Comparison of ENCODE assay signal across 22 cellular contexts in the genomic region with DNA sequence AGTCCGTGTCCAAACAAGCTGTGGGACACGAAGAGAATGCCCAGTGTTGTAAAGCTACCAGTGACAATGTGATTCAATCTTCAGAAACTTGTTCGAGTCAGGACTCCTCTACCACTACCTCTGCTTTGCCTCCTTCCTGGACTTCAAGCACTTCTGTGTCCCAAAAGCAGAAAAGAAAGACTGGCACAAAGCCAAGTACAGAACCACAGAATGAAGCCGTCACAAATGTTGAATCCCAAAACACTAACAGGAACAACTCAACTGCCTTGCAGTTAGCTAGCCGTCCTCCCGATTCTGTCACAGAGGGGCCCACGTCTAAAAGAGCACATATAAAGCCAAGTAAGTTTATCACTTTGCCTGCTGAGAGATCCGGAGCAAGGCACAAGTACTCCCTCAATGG.
DNase-seq lines count a peak whose midpoint lies in the region; ATAC-seq, FAIRE-seq and TF ChIP-seq lines count a peak whose summit lies in the region.
"Had no signal": no experiment of that assay in that cellular context is flagged by ENCODE, and none has a peak within 500 bp of the region (broad histone marks: within the 10 kb centered on the region; RNA-seq: fewer than 3 reads in every experiment).

No MANE protein-coding gene starts in this region.

- intact Hi-C loops in HepG2 (cut with micrococcal nuclease; ENCODE audit: unreplicated experiment) (no loop called here), right lobe of liver (cut with DNase I) (no loop called here), sciatic nerve (cut with DNase I) (no loop called here), spleen (cut with DNase I; ENCODE audit: low total_unique reads) (no loop called here)
- intact Hi-C loops in activated T-helper 1 cell treated with anti-CD3 and anti-CD28 coated beads, Interleukin-12 subunit alpha, Interleukin-12 subunit beta, Interleukin-2, Interleukin-4 antibody, amounts not matched to agents 30 ng/mL and 10 ng/mL and 1 ng/mL, durations not matched to agents 14 hours and 24 hours and 36 hours (cut with micrococcal nuclease): no loop called here

- no peak overlapping the region for H3K27ac ChIP-seq in HepG2 (ENCODE audit: extremely low read length, insufficient read depth, low read length)
- no peak overlapping the region for H3K27ac ChIP-seq in right lobe of liver
- H3K27ac ChIP-seq in spleen: no peak overlapping the region
- H3K27ac ChIP-seq: 22Rv1, A549, C4-2B, GM23248 had no signal

- H3K4me3 ChIP-seq in HepG2 (replicated peaks in 1 of 3; ENCODE audit: insufficient read depth in 1 of 3, low read depth in 2 of 3, low read length in 3 of 3) (no peak overlapping the region), right lobe of liver (no peak overlapping the region), spleen (no peak overlapping the region)
- H3K4me3 ChIP-seq: A549, GM23248 had no signal

- no peaks in the 10 kb centered on the region for H3K9me3 Mint-ChIP-seq in WTC11
- no peaks in the 10 kb centered on the region for H3K9me3 Mint-ChIP-seq in activated T-helper 1 cell treated with anti-CD3 and anti-CD28 coated beads, Interleukin-12 subunit alpha, Interleukin-12 subunit beta, Interleukin-2, Interleukin-4 antibody, amounts not matched to agents 30 ng/mL and 10 ng/mL and 1 ng/mL, durations not matched to agents 14 hours and 24 hours and 36 hours
- H3K9me3 Mint-ChIP-seq: CD4-positive, alpha-beta T cell; IgD-negative memory B cell had no signal

- H3K36me3 ChIP-seq in HepG2 (replicated peaks in 1 of 2; ENCODE audit: control insufficient read depth in 1 of 2, insufficient read depth in 2 of 2, low read length in 2 of 2) (no peaks in the 10 kb centered on the region), right lobe of liver (no peaks in the 10 kb centered on the region), spleen (no peaks in the 10 kb centered on the region)

- H3K27me3 Mint-ChIP-seq in WTC11 (ENCODE audit: low read depth): no peaks in the 10 kb centered on the region
- no peaks in the 10 kb centered on the region for H3K27me3 Mint-ChIP-seq in activated T-helper 1 cell treated with anti-CD3 and anti-CD28 coated beads, Interleukin-12 subunit alpha, Interleukin-12 subunit beta, Interleukin-2, Interleukin-4 antibody, amounts not matched to agents 30 ng/mL and 10 ng/mL and 1 ng/mL, durations not matched to agents 14 hours and 24 hours and 36 hours (ENCODE audit: insufficient read depth)
- H3K27me3 Mint-ChIP-seq: CD4-positive, alpha-beta T cell; IgD-negative memory B cell had no signal

- H3K27me3 ChIP-seq in HepG2 (ENCODE audit: control insufficient read depth in 1 of 2, insufficient read depth in 2 of 2, low read length in 2 of 2): no peaks in the 10 kb centered on the region
- H3K27me3 ChIP-seq in right lobe of liver: no peaks in the 10 kb centered on the region
- no peaks in the 10 kb centered on the region for H3K27me3 ChIP-seq in spleen (replicated peaks in 1 of 7)

- CTCF ChIA-PET in HepG2 (lab: Yijun Ruan, JAX; ENCODE audit: low intra/inter-chr PET ratio, low total read pairs) (no interaction called here), WTC11 (lab: Charles Lee) (interaction anchor here (0.7 kb wide), 1 partner anchor 282 kb away, joined by 3 read pairs; no protein-coding TSS in a partner anchor)

- ATAC-seq in HepG2: peak; percentile 34; the same call in 2 of the 3 replicates
- no peak for ATAC-seq in right lobe of liver
- ATAC-seq in WTC11: no peak
- ATAC-seq in sciatic nerve: peak; percentile 26
- ATAC-seq in GM18870 (IDR thresholded peaks at IDR 0.05; ENCODE audit: unreplicated experiment): no peak
- ATAC-seq: A549, HCT116 had no signal

- no peaks in the 10 kb centered on the region for H3K4me1 ChIP-seq in HepG2 (ENCODE audit: insufficient read depth, low read length)
- no peaks in the 10 kb centered on the region for H3K4me1 ChIP-seq in right lobe of liver
- no peaks in the 10 kb centered on the region for H3K4me1 ChIP-seq in spleen
- H3K4me1 ChIP-seq: A549, Caco-2 had no signal

- no peaks in the 10 kb centered on the region for H4K20me1 ChIP-seq in HepG2 (ENCODE audit: insufficient read depth, low read length)

- TF ChIP-seq RAD21 in HepG2 (CRISPR knock-in tag; IDR thresholded peaks at IDR 0.05): no peak

- no peak overlapping the region for H3K4me3 Mint-ChIP-seq in WTC11
- no peak overlapping the region for H3K4me3 Mint-ChIP-seq in activated T-helper 1 cell treated with anti-CD3 and anti-CD28 coated beads, Interleukin-12 subunit alpha, Interleukin-12 subunit beta, Interleukin-2, Interleukin-4 antibody, amounts not matched to agents 30 ng/mL and 10 ng/mL and 1 ng/mL, durations not matched to agents 14 hours and 24 hours and 36 hours
- H3K4me3 Mint-ChIP-seq: CD4-positive, alpha-beta T cell; HFFc6; IgD-negative memory B cell had no signal

- in situ Hi-C loops in HepG2 (cut with HindIII; ENCODE audit: extremely low pct_ligation_motif_present, low pct_unique_long_range_greater_than_20kb): no loop called here

- POLR2A ChIA-PET in HepG2 (lab: Yijun Ruan, JAX) (no interaction called here), WTC11 (lab: Charles Lee) (no interaction called here)

- H3K9me3 ChIP-seq in HepG2 (ENCODE audit: low read length): peaks cover 34% of the 10 kb centered on the region
- H3K9me3 ChIP-seq in right lobe of liver: no peaks in the 10 kb centered on the region
- peaks cover 0 to 3% (median 0%) of the 10 kb centered on the region in 8 donors for H3K9me3 ChIP-seq in spleen
- H3K9me3 ChIP-seq: A549, Caco-2 had no signal

- WGBS in HepG2 (ENCODE audit: low lambda C conversion rate): 3% methylated on average over 8 of the region's 8 CpGs
- 50% methylated on average over 8 of the region's 8 CpGs for WGBS in right lobe of liver (ENCODE audit: insufficient coverage, low coverage, low lambda C conversion rate, missing lambda C conversion rate)
- WGBS in spleen, 5 donors: 62 to 78% (median 76%) methylated on average over 8 of the region's 8 CpGs

- DNase-seq in HepG2 (ENCODE audit: low spot score) (no peak), right lobe of liver (no peak), WTC11 (ENCODE audit: low spot score) (no peak), left kidney (ENCODE audit: low read depth, low spot score) (peak; percentile 2), sciatic nerve (ENCODE audit: low spot score) (no peak), spleen (no peak)
- DNase-seq in activated T-helper 1 cell treated with anti-CD3 and anti-CD28 coated beads, Interleukin-12 subunit alpha, Interleukin-12 subunit beta, Interleukin-2, Interleukin-4 antibody, amounts not matched to agents 30 ng/mL and 10 ng/mL and 1 ng/mL, durations not matched to agents 14 hours and 24 hours and 36 hours (ENCODE audit: low spot score): no peak
- DNase-seq: AML-193; Caco-2; CD4-positive, alpha-beta T cell; DMS79 treated with DMSO at 0.1 percent for 48 hours; GF-D8; GM23248; H7; HFFc6 had no signal

- peak overlapping the region; percentile 3 for H2AFZ ChIP-seq in HepG2 (ENCODE audit: low read length)
- H2AFZ ChIP-seq: GM23248 had no signal

- H3K36me3 Mint-ChIP-seq in WTC11: no peaks in the 10 kb centered on the region
- H3K36me3 Mint-ChIP-seq in activated T-helper 1 cell treated with anti-CD3 and anti-CD28 coated beads, Interleukin-12 subunit alpha, Interleukin-12 subunit beta, Interleukin-2, Interleukin-4 antibody, amounts not matched to agents 30 ng/mL and 10 ng/mL and 1 ng/mL, durations not matched to agents 14 hours and 24 hours and 36 hours (ENCODE audit: low read depth): no peaks in the 10 kb centered on the region
- H3K36me3 Mint-ChIP-seq: IgD-negative memory B cell had no signal

- H3K4me1 Mint-ChIP-seq in WTC11: no peaks in the 10 kb centered on the region
- no peaks in the 10 kb centered on the region for H3K4me1 Mint-ChIP-seq in activated T-helper 1 cell treated with anti-CD3 and anti-CD28 coated beads, Interleukin-12 subunit alpha, Interleukin-12 subunit beta, Interleukin-2, Interleukin-4 antibody, amounts not matched to agents 30 ng/mL and 10 ng/mL and 1 ng/mL, durations not matched to agents 14 hours and 24 hours and 36 hours (ENCODE audit: low read depth)
- H3K4me1 Mint-ChIP-seq: IgD-negative memory B cell had no signal

- TF ChIP-seq EP300 in HepG2 (IDR thresholded peaks at IDR 0.05; ENCODE audit: low read depth in 2 of 2, low read length in 2 of 2) (no peak), HepG2 (CRISPR knock-in tag; IDR thresholded peaks at IDR 0.05; ENCODE audit: borderline replicate concordance) (no peak)

- no peak overlapping the region for H3K9ac ChIP-seq in HepG2 (ENCODE audit: insufficient read depth, low read depth, low read length)
- H3K9ac ChIP-seq: GM23248 had no signal

- TF ChIP-seq POLR2A in HepG2 (IDR thresholded peaks at IDR 0.05; ENCODE audit: insufficient read depth in 1 of 2, low read depth in 2 of 2, low read length in 2 of 2): no peak
- TF ChIP-seq POLR2A in right lobe of liver (IDR thresholded peaks at IDR 0.05): no peak
- TF ChIP-seq POLR2A in spleen (IDR thresholded peaks at IDR 0.05): no peak

- FAIRE-seq in HepG2 (lab: Jason Lieb, UNC): no peak
- FAIRE-seq: A549, HTR-8/SVneo had no signal

- BruUV-seq in HepG2 (replicated peaks; lab: Mats Ljungman, UMichigan): no TSS peak

- no peak for TF ChIP-seq CTCF in HepG2 (CRISPR knock-in tag; IDR thresholded peaks at IDR 0.05)
- no peak for TF ChIP-seq CTCF in right lobe of liver (IDR thresholded peaks at IDR 0.05)
- TF ChIP-seq CTCF in WTC11 (IDR thresholded peaks at IDR 0.05): no peak
- TF ChIP-seq CTCF in spleen (IDR thresholded peaks at IDR 0.05 in 8 of 11, conservative IDR thresholded peaks at IDR 0.05 in 3 of 11): no peak

- no peak overlapping the region for H3K4me2 ChIP-seq in HepG2 (ENCODE audit: low read depth, low read length)
- H3K4me2 ChIP-seq: A549 had no signal

- no peaks in the 10 kb centered on the region for H3K79me2 ChIP-seq in HepG2 (ENCODE audit: insufficient read depth, low read length)

- peak overlapping the region; percentile 1; the same call in 1 of the 2 replicates for H3K27ac Mint-ChIP-seq in WTC11
- H3K27ac Mint-ChIP-seq in activated T-helper 1 cell treated with anti-CD3 and anti-CD28 coated beads, Interleukin-12 subunit alpha, Interleukin-12 subunit beta, Interleukin-2, Interleukin-4 antibody, amounts not matched to agents 30 ng/mL and 10 ng/mL and 1 ng/mL, durations not matched to agents 14 hours and 24 hours and 36 hours: no peak overlapping the region
- H3K27ac Mint-ChIP-seq: CD4-positive, alpha-beta T cell; HFFc6; IgD-negative memory B cell had no signal

TF ChIP-seq in HepG2, 621 proteins besides CTCF, POLR2A, EP300 and RAD21 (continues in another document):
- TF ChIP-seq LCORL (IDR thresholded peaks at IDR 0.05): peak; percentile 98
- TF ChIP-seq LCORL (CRISPR knock-in tag; IDR thresholded peaks at IDR 0.05): no peak

TF ChIP-seq in WTC11, 78 proteins besides CTCF, POLR2A, EP300 and RAD21 (continues in another document):
- no peak for TF ChIP-seq ZNF263 (CRISPR knock-in tag; IDR thresholded peaks at IDR 0.05; ENCODE audit: low read depth)

Comparison
In these comparisons a context has a peak if more than half of its experiments do, and no peak if none do; other contexts are left out.
1. ATAC-seq: peak in HepG2 (single experiment) and sciatic nerve (single experiment); none in right lobe of liver (0 of 4), WTC11 (single experiment) and GM18870 (single experiment).